In genomic region chr6:1634081-1634480, GRCh38 we compare ENCODE assay signal across 1 cellular context.
TF ChIP-seq lines count a peak whose summit lies in the region.

No MANE protein-coding gene starts in this region.

TF ChIP-seq in H1, 55 proteins besides CTCF, POLR2A, EP300 and RAD21:
- TF ChIP-seq USF2 (IDR thresholded peaks at IDR 0.05; ENCODE audit: low read length) (no peak), ASH2L (IDR thresholded peaks at IDR 0.05; ENCODE audit: low read length) (no peak), TAF7 (optimal IDR thresholded peaks at IDR 0.05; ENCODE audit: borderline replicate concordance, low read depth, low read length) (no peak), JUN (IDR thresholded peaks at IDR 0.05; ENCODE audit: low read depth, low read length) (no peak), JUND (IDR thresholded peaks at IDR 0.05; ENCODE audit: low read length) (no peak), POLR2AphosphoS5 (IDR thresholded peaks at IDR 0.05; ENCODE audit: low read depth, low read length) (no peak), FOSL1 (IDR thresholded peaks at IDR 0.05; ENCODE audit: insufficient read depth, low read depth, low read length) (no peak), RFX5 (IDR thresholded peaks at IDR 0.05; ENCODE audit: borderline replicate concordance, low read depth, low read length) (no peak)
